Comparison of ENCODE assay signal across 11 cellular contexts in the genomic region with DNA sequence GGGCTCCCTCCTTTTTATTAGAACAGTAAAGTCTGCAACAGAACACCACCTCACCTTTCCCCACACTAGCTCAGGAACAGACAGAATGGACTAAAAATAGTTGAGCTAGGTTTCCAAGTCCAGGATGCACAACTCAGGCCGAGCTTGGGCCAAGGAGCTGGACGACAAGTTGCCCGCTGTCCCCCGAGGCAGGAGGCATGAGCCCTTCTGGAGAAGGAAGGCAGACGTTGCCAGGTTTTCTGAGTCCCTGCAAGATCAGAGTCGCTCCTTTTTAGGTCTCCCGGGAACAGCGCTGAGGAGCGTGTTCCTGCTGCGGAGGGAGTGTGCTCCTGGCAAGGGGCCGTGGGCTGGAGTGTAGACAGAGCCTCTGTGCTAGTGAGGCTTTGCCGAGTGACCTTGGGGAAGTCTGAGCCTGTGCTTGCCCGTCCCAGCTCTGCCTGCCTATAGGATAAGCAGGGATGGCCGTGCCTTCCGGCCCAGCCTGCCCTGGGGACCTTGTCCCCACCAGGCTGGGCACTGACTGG.
DNase-seq lines count a peak whose midpoint lies in the region; ATAC-seq and TF ChIP-seq lines count a peak whose summit lies in the region.
"Had no signal": no experiment of that assay in that cellular context is flagged by ENCODE, and none has a peak within 500 bp of the region (broad histone marks: within the 10 kb centered on the region; RNA-seq: fewer than 3 reads in every experiment).

No MANE protein-coding gene starts in this region.

- H3K9ac ChIP-seq in colonic mucosa (ENCODE audit: low read depth in 2 of 2, low read length in 2 of 2), result no peak overlapping the region

- H3K79me2 ChIP-seq in osteoblast (ENCODE audit: insufficient read depth, low read length), result no peaks in the 10 kb centered on the region

- intact Hi-C loops in colonic mucosa (cut with DNase I), result no loop called here

- H3K4me2 ChIP-seq in osteoblast (ENCODE audit: insufficient read depth, low read length), result no peak overlapping the region
- H3K4me2 ChIP-seq: smooth muscle cell had no signal

- no peaks in the 10 kb centered on the region for H4K20me1 ChIP-seq in osteoblast (ENCODE audit: insufficient read depth, low read length)

- TF ChIP-seq CTCF in colonic mucosa (IDR thresholded peaks at IDR 0.05) (no peak), osteoblast (IDR thresholded peaks at IDR 0.05; ENCODE audit: extremely low read depth, low read depth, low read length) (no peak)

- H3K4me1 ChIP-seq in colonic mucosa (peaks cover under 1% of the 10 kb centered on the region), osteoblast (ENCODE audit: insufficient read depth, low read length) (no peaks in the 10 kb centered on the region)
- H3K4me1 ChIP-seq: adrenal gland had no signal

- H3K36me3 ChIP-seq in colonic mucosa (no peaks in the 10 kb centered on the region), osteoblast (ENCODE audit: insufficient read depth, low read length) (no peaks in the 10 kb centered on the region)
- H3K36me3 ChIP-seq: adrenal gland, upper lobe of left lung had no signal

- H3K4me3 ChIP-seq in colonic mucosa (no peak overlapping the region), osteoblast (ENCODE audit: insufficient read depth, low read length) (no peak overlapping the region)
- H3K4me3 ChIP-seq: adrenal gland, smooth muscle cell, upper lobe of left lung had no signal

- DNase-seq in NCI-H1105 treated with DMSO at 0.1 percent for 48 hours (lab: John Stamatoyannopoulos, UW), result peak; percentile 86
- no peak for DNase-seq in NCI-H1105 (lab: John Stamatoyannopoulos, UW)
- peak; percentile 55 for DNase-seq in G401 (ENCODE audit: low spot score)
- peak; percentile 10 for DNase-seq in colonic mucosa
- peak; percentile 85 for DNase-seq in osteoblast (ENCODE audit: insufficient read length, low spot score, missing footprints)
- DNase-seq in MV-4-11 (lab: John Stamatoyannopoulos, UW), result no peak
- no peak for DNase-seq in activated T-cell treated with anti-CD3 and anti-CD28 coated beads for 4 hours

- no peak overlapping the region for H2AFZ ChIP-seq in osteoblast (ENCODE audit: low read length)

- no peaks in the 10 kb centered on the region for H3K9me3 ChIP-seq in colonic mucosa
- H3K9me3 ChIP-seq in osteoblast (ENCODE audit: low read depth, low read length), result no peaks in the 10 kb centered on the region
- H3K9me3 ChIP-seq: adrenal gland, upper lobe of left lung had no signal

- H3K27ac ChIP-seq in colonic mucosa, result no peak overlapping the region
- no peak overlapping the region for H3K27ac ChIP-seq in osteoblast (ENCODE audit: low read depth, low read length)
- H3K27ac ChIP-seq: adrenal gland, upper lobe of left lung had no signal

- ATAC-seq in GM18520 (IDR thresholded peaks at IDR 0.05; ENCODE audit: unreplicated experiment), result no peak

- in situ Hi-C loops in G401 (cut with HindIII; ENCODE audit: low sequenced_read_pairs), result no loop called here

- H3K27me3 ChIP-seq in colonic mucosa, result no peaks in the 10 kb centered on the region
- H3K27me3 ChIP-seq in osteoblast (ENCODE audit: insufficient read depth, low read length), result peaks cover 9% of the 10 kb centered on the region
- H3K27me3 ChIP-seq: adrenal gland, upper lobe of left lung had no signal

Comparison
In these comparisons a context has a peak if more than half of its experiments do, and no peak if none do; other contexts are left out.
1. DNase-seq: peak in NCI-H1105 treated with DMSO at 0.1 percent for 48 hours (single experiment), G401 (single experiment), colonic mucosa (single experiment) and osteoblast (single experiment); none in NCI-H1105 (single experiment), MV-4-11 (single experiment) and activated T-cell treated with anti-CD3 and anti-CD28 coated beads for 4 hours (single experiment).